Comparison of ENCODE assay signal across 8 cellular contexts in the genomic region with DNA sequence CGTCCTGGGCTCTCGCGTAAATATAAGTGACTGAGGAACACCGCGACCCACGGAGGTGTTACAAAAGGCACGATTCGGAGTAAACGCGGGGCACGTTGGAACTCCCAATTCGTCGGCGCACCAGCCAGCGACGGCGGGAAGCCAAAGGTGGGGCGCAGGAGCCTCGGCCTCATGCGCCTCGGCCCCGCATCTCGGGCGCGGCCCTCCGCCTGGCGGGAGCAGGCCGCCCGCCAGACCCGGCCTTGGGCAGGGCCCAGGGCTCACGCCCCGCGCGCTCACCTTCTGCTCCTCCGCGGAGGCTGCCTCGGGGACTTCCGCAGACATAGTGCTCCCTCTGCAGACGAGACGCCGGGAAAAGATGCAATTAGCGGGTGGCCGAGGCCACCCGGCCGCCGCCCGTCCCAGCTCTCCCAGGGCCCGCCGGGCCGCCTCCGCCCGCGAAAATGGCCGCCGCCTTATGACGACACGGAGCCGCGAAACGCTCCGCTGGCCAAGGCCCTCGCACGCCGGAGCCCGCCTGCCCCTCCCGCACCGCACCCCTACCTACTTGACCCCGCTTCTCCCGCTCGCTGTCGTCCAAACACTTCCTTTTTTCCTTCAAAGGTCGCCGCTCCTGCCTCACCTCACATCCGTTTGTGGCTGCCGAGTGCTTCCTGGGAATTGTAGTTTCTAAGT. TPM values are rescaled to one million over a fixed set of nuclear protein-coding genes. Genes with fewer than 3 reads are reported as not detected.
DNase-seq lines count a peak whose midpoint lies in the region; ATAC-seq and TF ChIP-seq lines count a peak whose summit lies in the region.

A gene with protein sequence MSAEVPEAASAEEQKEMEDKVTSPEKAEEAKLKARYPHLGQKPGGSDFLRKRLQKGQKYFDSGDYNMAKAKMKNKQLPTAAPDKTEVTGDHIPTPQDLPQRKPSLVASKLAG (minus strand): TSS at position 462 of the 675 bp plus-strand sequence. CDS start 138 bp downstream, at position 324.

- ATAC-seq in GM18867 (IDR thresholded peaks at IDR 0.05; ENCODE audit: unreplicated experiment) (peak; percentile 72), HG03103 (IDR thresholded peaks at IDR 0.05; ENCODE audit: low read depth, unreplicated experiment) (peak; percentile 71)

- H3K9me3 ChIP-seq in A673 (ENCODE audit: low read depth, low read length, poor library complexity, severe bottlenecking): no peaks in the 10 kb centered on the region
- no peaks in the 10 kb centered on the region for H3K9me3 ChIP-seq in breast epithelium
- H3K9me3 ChIP-seq in iPS-20b (ENCODE audit: insufficient read depth, low read depth, low read length): no peaks in the 10 kb centered on the region
- H3K9me3 ChIP-seq in smooth muscle cell (replicated peaks; ENCODE audit: low read depth): no peaks in the 10 kb centered on the region

- peak within 1 kb of the TSS; percentile 57 for H3K4me3 ChIP-seq in A673 (ENCODE audit: low read depth, low read length, poor library complexity, severe bottlenecking)
- peak within 1 kb of the TSS; percentile 67 to 96 (median 85) for H3K4me3 ChIP-seq in breast epithelium
- peak within 1 kb of the TSS; percentile 82 for H3K4me3 ChIP-seq in iPS-20b (ENCODE audit: low read length)
- peak within 1 kb of the TSS; percentile 79 for H3K4me3 ChIP-seq in smooth muscle cell

- DNase-seq in A673 (ENCODE audit: low spot score) (peak; percentile 93), NCI-H2171 (lab: John Stamatoyannopoulos, UW) (peak; percentile 96), breast epithelium (ENCODE audit: low spot score in 2 of 2) (peak; percentile 87 to 89), smooth muscle cell (lab: John Stamatoyannopoulos, UW; ENCODE audit: unreplicated experiment) (peak; percentile 40)

- no peak for TF ChIP-seq CTCF in A673 (conservative IDR thresholded peaks at IDR 0.05; ENCODE audit: low read depth, low read length)
- TF ChIP-seq CTCF in VCaP (conservative IDR thresholded peaks at IDR 0.05): 0 out of 2 replicates have a peak, but pooled peaks have one; percentile 6
- TF ChIP-seq CTCF in breast epithelium (IDR thresholded peaks at IDR 0.05): no peak
- peak; percentile 22 for TF ChIP-seq CTCF in smooth muscle cell (IDR thresholded peaks at IDR 0.05; ENCODE audit: borderline replicate concordance, insufficient read depth, poor library complexity, severe bottlenecking)

- H3K27me3 ChIP-seq in A673 (replicated peaks; ENCODE audit: insufficient read depth, low read depth, low read length, poor library complexity) (no peaks in the 10 kb centered on the region), breast epithelium (no peaks in the 10 kb centered on the region), iPS-20b (ENCODE audit: insufficient read depth, low read length) (no peaks in the 10 kb centered on the region), smooth muscle cell (ENCODE audit: low read depth) (no peaks in the 10 kb centered on the region)

- intact Hi-C loops in A673 (cut with micrococcal nuclease; ENCODE audit: unreplicated experiment) (loop anchor here (5.0 kb wide), 1 partner anchor 109 kb away; a partner anchor contains a TSS), breast epithelium (cut with DNase I; ENCODE audit: low total_unique reads) (no loop called here)

- POLR2A ChIA-PET in A673 (lab: Charles Lee; ENCODE audit: low non-redundant PET): no interaction called here

- H2AFZ ChIP-seq in smooth muscle cell (ENCODE audit: low read depth): peak within 1 kb of the TSS; percentile 95

- peaks cover 17% of the 10 kb centered on the region for H3F3A ChIP-seq in smooth muscle cell (ENCODE audit: low read depth)

- peaks cover 8% of the 10 kb centered on the region for H3K4me1 ChIP-seq in A673 (ENCODE audit: insufficient read depth, low read length, poor library complexity, severe bottlenecking)
- peaks cover 0 to 7% of the 10 kb centered on the region in 2 donors for H3K4me1 ChIP-seq in breast epithelium
- peaks cover 6% of the 10 kb centered on the region; the same call in 1 of the 2 replicates for H3K4me1 ChIP-seq in iPS-20b (ENCODE audit: insufficient read depth, low read length)
- peaks cover 13% of the 10 kb centered on the region for H3K4me1 ChIP-seq in smooth muscle cell (ENCODE audit: low read depth)

- H3K9ac ChIP-seq in iPS-20b (ENCODE audit: low read depth, low read length) (peak within 1 kb of the TSS; percentile 98), smooth muscle cell (ENCODE audit: low read depth) (peak within 1 kb of the TSS; percentile 95)

- peaks cover 43% of the 10 kb centered on the region for H4K20me1 ChIP-seq in smooth muscle cell (ENCODE audit: low read depth)

- CTCF ChIA-PET in A673 (lab: Charles Lee): no interaction called here

- H3K4me2 ChIP-seq in smooth muscle cell: peak within 1 kb of the TSS; percentile 95

- WGBS in smooth muscle cell (ENCODE audit: low lambda C conversion rate): under 1% methylated on average over 64 of the region's 75 CpGs

- peak; percentile 87 for TF ChIP-seq POLR2A in breast epithelium (IDR thresholded peaks at IDR 0.05)

- peaks cover 48% of the 10 kb centered on the region for H3K79me2 ChIP-seq in smooth muscle cell (ENCODE audit: low read depth)

- H3K36me3 ChIP-seq in A673 (ENCODE audit: insufficient read depth, low read length, poor library complexity, severe bottlenecking) (no peaks in the 10 kb centered on the region), breast epithelium (no peaks in the 10 kb centered on the region), iPS-20b (ENCODE audit: insufficient read depth, low read depth, low read length) (no peaks in the 10 kb centered on the region), smooth muscle cell (ENCODE audit: low read depth) (no peaks in the 10 kb centered on the region)

- no TSS peak for BruUV-seq in A673 (replicated peaks; lab: Mats Ljungman, UMichigan)

- H3K27ac ChIP-seq in A673 (ENCODE audit: low read depth, low read length, poor library complexity, severe bottlenecking) (peak within 1 kb of the TSS; percentile 92), VCaP (peak within 1 kb of the TSS; percentile 91), breast epithelium (peak within 1 kb of the TSS; percentile 98), iPS-20b (ENCODE audit: low read length) (peak within 1 kb of the TSS; percentile 84), smooth muscle cell (ENCODE audit: low read depth) (peak within 1 kb of the TSS; percentile 91)

RNA-seq across cellular contexts. Expression of the gene that starts here (rescaled TPM):
- total RNA-seq in A673 (2021) (173 and 186 TPM in 2 replicates), breast epithelium (100 to 1,000 TPM; 111 to 158 (median 151) TPM), smooth muscle cell (138 and 185 TPM in 2 replicates)
- polyA plus RNA-seq in smooth muscle cell: 58.4 and 60.1 TPM in 2 replicates

Comparison
In these comparisons a context has a peak if more than half of its experiments do, and no peak if none do; other contexts are left out.
1. Peak in every context shown above with its lines: DNase-seq, ATAC-seq, H3K4me3 ChIP-seq and H3K27ac ChIP-seq.
2. DNase-seq: peak in every context shown above with its lines; median percentile 96 in NCI-H2171; 93 in A673; 88 in breast epithelium; 40 in smooth muscle cell.
3. CTCF ChIP-seq: peak in VCaP (single experiment) and smooth muscle cell (single experiment); none in A673 (single experiment) and breast epithelium (0 of 3).